In genomic region chr1:52141513-52142219, GRCh38 we compare ENCODE assay signal across 8 cellular contexts. TPM values are rescaled to one million over a fixed set of nuclear protein-coding genes. Genes with fewer than 3 reads are reported as not detected.
A peak's percentile ranks its signal among the peaks of the same experiment; 100 is the strongest.
DNase-seq lines count a peak whose midpoint lies in the region; ATAC-seq and TF ChIP-seq lines count a peak whose summit lies in the region.

Gene ZFYVE9, plus strand, starts transcription at chr1:52142089. Its CDS starts 91,118 bp downstream, at chr1:52233207.

- H3K4me1 Mint-ChIP-seq in activated naive CD4-positive, alpha-beta T cell treated with anti-CD3 and anti-CD28 coated beads for 36 hours (ENCODE audit: low read depth), result peaks cover 40% of the 10 kb centered on the region

- H3K36me3 ChIP-seq in SJSA1, result peaks cover 6% of the 10 kb centered on the region
- H3K36me3 ChIP-seq in neutrophil, result no peaks in the 10 kb centered on the region

- H3K27ac Mint-ChIP-seq in activated naive CD4-positive, alpha-beta T cell treated with anti-CD3 and anti-CD28 coated beads for 36 hours, result peak within 1 kb of the TSS; percentile 68

- H3K4me3 Mint-ChIP-seq in activated naive CD4-positive, alpha-beta T cell treated with anti-CD3 and anti-CD28 coated beads for 36 hours, result peak within 1 kb of the TSS; percentile 84

- intact Hi-C loops in activated naive CD4-positive, alpha-beta T cell treated with anti-CD3 and anti-CD28 coated beads for 36 hours (cut with micrococcal nuclease), result loop anchor here (1.0 to 5.0 kb wide), 7 partner anchors 85 to 545 kb away; partner anchors contain the start of genes BTF3L4, CC2D1B, KTI12 and NRDC

- DNase-seq in DMS 273 treated with DMSO at 0.1 percent for 48 hours (lab: John Stamatoyannopoulos, UW) (peak; percentile 51), SJSA1 (ENCODE audit: low read depth in 1 of 2, low spot score in 2 of 2) (peak; percentile 70 to 79), germinal center (ENCODE audit: low spot score) (peak; percentile 75)
- DNase-seq in Jurkat, Clone E6-1 (ENCODE audit: low read depth, low spot score), result peak; percentile 37
- DNase-seq in activated naive CD4-positive, alpha-beta T cell treated with anti-CD3 and anti-CD28 coated beads for 36 hours, result peak; percentile 66

- CTCF ChIA-PET in activated naive CD4-positive, alpha-beta T cell treated with anti-CD3 and anti-CD28 coated beads for 36 hours (lab: Charles Lee), result interaction anchor here (0.6 to 1.5 kb wide), 4 partner anchors 100 to 1186 kb away, joined by 3 to 4 read pairs (median 3); no protein-coding TSS in a partner anchor

- H3K27me3 ChIP-seq in SJSA1 (replicated peaks), result no peaks in the 10 kb centered on the region
- peaks cover 87% of the 10 kb centered on the region for H3K27me3 ChIP-seq in neutrophil

- peak; percentile 67 for ATAC-seq in GM21526 (IDR thresholded peaks at IDR 0.05; ENCODE audit: low FRiP score, unreplicated experiment)

- peaks cover 20% of the 10 kb centered on the region for H3K4me1 ChIP-seq in SJSA1 (replicated peaks)
- H3K4me1 ChIP-seq in neutrophil (ENCODE audit: control insufficient read depth in 1 of 2, insufficient read depth in 1 of 2, low read depth in 1 of 2, low read length in 1 of 2), result peaks cover 5 to 19% of the 10 kb centered on the region in 2 experiments

- H3K27me3 Mint-ChIP-seq in activated naive CD4-positive, alpha-beta T cell treated with anti-CD3 and anti-CD28 coated beads for 36 hours (ENCODE audit: low read depth), result no peaks in the 10 kb centered on the region

- H3K36me3 Mint-ChIP-seq in activated naive CD4-positive, alpha-beta T cell treated with anti-CD3 and anti-CD28 coated beads for 36 hours (ENCODE audit: low read depth), result peaks cover 2% of the 10 kb centered on the region

- peaks cover 3% of the 10 kb centered on the region for H3K9me3 Mint-ChIP-seq in activated naive CD4-positive, alpha-beta T cell treated with anti-CD3 and anti-CD28 coated beads for 36 hours

- no peak for TF ChIP-seq CTCF in neutrophil (IDR thresholded peaks at IDR 0.05)

- H3K4me3 ChIP-seq in Jurkat, Clone E6-1 (ENCODE audit: low read length), result peak within 1 kb of the TSS; percentile 70
- H3K4me3 ChIP-seq in SJSA1 (peak within 1 kb of the TSS; percentile 92), neutrophil (ENCODE audit: low read depth in 1 of 2, low read length in 1 of 2) (peak within 1 kb of the TSS; percentile 52 to 61)

- H3K9me3 ChIP-seq in SJSA1 (replicated peaks) (no peaks in the 10 kb centered on the region), neutrophil (no peaks in the 10 kb centered on the region)

- H3K27ac ChIP-seq in SJSA1 (peak within 1 kb of the TSS; percentile 66), neutrophil (no peak within 1 kb of the TSS), temporal lobe (ENCODE audit: low read depth, low read length) (peak within 1 kb of the TSS; percentile 79)

RNA-seq across cellular contexts. Expression of gene ZFYVE9, which starts in this region (rescaled TPM):
- 4.8 TPM for polyA plus RNA-seq in Jurkat, Clone E6-1 (2012; ENCODE audit: insufficient read depth, insufficient read length)
- total RNA-seq in SJSA1 (2014; rRNA removed; shearing (Covaris generic)), result 9.6 and 11.4 TPM in 2 replicates
- 1 to 10 TPM; 3.0 to 3.5 TPM for total RNA-seq in activated naive CD4-positive, alpha-beta T cell treated with anti-CD3 and anti-CD28 coated beads for 36 hours
- 83.3 TPM for total RNA-seq in temporal lobe
